Comparison of ENCODE assay signal across 9 cellular contexts in genomic region chr6:729646-730320, GRCh38.
"Had no signal": no experiment of that assay in that cellular context is flagged by ENCODE, and none has a peak within 500 bp of the region (broad histone marks: within the 10 kb centered on the region; RNA-seq: fewer than 3 reads in every experiment).

No MANE protein-coding gene starts in this region.

- FAIRE-seq: H1, H54, K562 had no signal

- H3K9me3 Mint-ChIP-seq: GM23338, H9 had no signal

- H3K27ac ChIP-seq: HL-60 had no signal

- H3K4me2 ChIP-seq: GM23338 had no signal

- H2AFZ ChIP-seq: GM23338 had no signal

- DNase-seq: H9, HCEC 1CT, IMR-90, KG1 had no signal

- H3K4me3 Mint-ChIP-seq: GM23338, H9 had no signal

- H3K4me3 ChIP-seq: GM23338, K562 had no signal

- ATAC-seq: GM23338, K562 had no signal

- H3K27ac Mint-ChIP-seq: GM23338, H9 had no signal
